In genomic region chr1:230071316-230071715, GRCh38 we compare ENCODE assay signal across 15 cellular contexts.
"Had no signal": no experiment of that assay in that cellular context is flagged by ENCODE, and none has a peak within 500 bp of the region (broad histone marks: within the 10 kb centered on the region; RNA-seq: fewer than 3 reads in every experiment).

No MANE protein-coding gene starts in this region.

- H3K4me3 Mint-ChIP-seq: activated CD4-positive, alpha-beta memory T cell treated with anti-CD3 and anti-CD28 coated beads for 36 hours; immature natural killer cell; T-cell had no signal

- H3K4me3 ChIP-seq: esophagus squamous epithelium, upper lobe of left lung had no signal

- H3K9me3 Mint-ChIP-seq: activated CD4-positive, alpha-beta memory T cell treated with anti-CD3 and anti-CD28 coated beads for 36 hours; activated naive CD4-positive, alpha-beta T cell treated with anti-CD3 and anti-CD28 coated beads, Interleukin-2, amount 50 U/mL, for 72 hours; immature natural killer cell; naive thymus-derived CD4-positive, alpha-beta T cell; T-cell had no signal

- DNase-seq: activated CD4-positive, alpha-beta memory T cell treated with anti-CD3 and anti-CD28 coated beads for 36 hours; esophagus squamous epithelium; foreskin fibroblast; immature natural killer cell; left cardiac atrium; naive thymus-derived CD4-positive, alpha-beta T cell; stimulated activated CD4-positive, alpha-beta T cell treated with anti-CD3 and anti-CD28 coated beads, Interleukin-12 subunit alpha, Interleukin-12 subunit beta, amount 100 ng/mL, for 4 hours; stimulated activated naive CD4-positive, alpha-beta T cell treated with Interleukin-2 at 50 U/mL for 16 hours; T-cell; T1000; upper lobe of left lung had no signal

- H3K36me3 Mint-ChIP-seq: immature natural killer cell had no signal

- H3K27me3 ChIP-seq: esophagus squamous epithelium, upper lobe of left lung had no signal

- H3K9me3 ChIP-seq: esophagus squamous epithelium, upper lobe of left lung had no signal

- H3K27me3 Mint-ChIP-seq: activated CD4-positive, alpha-beta memory T cell treated with anti-CD3 and anti-CD28 coated beads for 36 hours; naive thymus-derived CD4-positive, alpha-beta T cell; progenitor cell of endocrine pancreas; T-cell had no signal

- ATAC-seq: activated naive CD4-positive, alpha-beta T cell treated with anti-CD3 and anti-CD28 coated beads, Interleukin-2, amount 50 U/mL, for 72 hours; left cardiac atrium; naive thymus-derived CD4-positive, alpha-beta T cell; sciatic nerve; T-cell had no signal

- H3K27ac ChIP-seq: esophagus squamous epithelium, upper lobe of left lung, VCaP had no signal

- H3K27ac Mint-ChIP-seq: activated CD4-positive, alpha-beta memory T cell treated with anti-CD3 and anti-CD28 coated beads for 36 hours; progenitor cell of endocrine pancreas; T-cell had no signal

- H3K36me3 ChIP-seq: upper lobe of left lung had no signal
